1 cellular context compared by ENCODE assay signal in the genomic region with DNA sequence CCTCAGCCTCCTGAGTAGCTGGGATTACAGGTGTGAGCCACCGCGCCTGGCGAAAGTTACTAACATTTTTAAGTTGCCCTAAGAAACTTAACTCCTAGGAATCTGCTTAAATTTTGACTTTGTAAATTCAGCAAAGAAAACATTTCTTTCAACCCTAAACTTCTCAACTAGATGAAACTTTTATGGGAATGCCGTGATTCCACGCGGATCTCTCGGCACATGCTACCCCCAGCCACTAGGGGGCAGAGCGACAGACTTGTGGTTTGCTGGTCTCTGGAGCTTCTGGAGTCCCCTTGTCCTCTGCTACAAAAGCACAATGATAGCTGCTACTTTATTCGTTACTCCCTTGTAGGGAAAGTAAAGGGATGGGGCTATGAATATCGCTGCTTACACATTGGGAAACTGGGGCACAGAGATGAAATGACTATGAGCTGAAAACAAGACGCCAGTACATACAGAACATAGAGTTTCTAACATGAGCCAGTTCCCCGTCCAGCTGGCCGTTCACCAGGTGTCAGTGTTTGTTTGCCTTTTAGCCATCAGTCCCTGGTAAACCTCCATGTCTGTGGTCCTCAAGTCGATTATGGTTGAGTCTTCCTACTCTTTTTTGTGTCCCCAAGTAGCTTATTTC.
TF ChIP-seq lines count a peak whose summit lies in the region.

No MANE protein-coding gene starts in this region.

TF ChIP-seq in K562, 482 proteins besides CTCF, POLR2A, EP300 and RAD21 (continued from another document):
- TF ChIP-seq, protein P1, sequence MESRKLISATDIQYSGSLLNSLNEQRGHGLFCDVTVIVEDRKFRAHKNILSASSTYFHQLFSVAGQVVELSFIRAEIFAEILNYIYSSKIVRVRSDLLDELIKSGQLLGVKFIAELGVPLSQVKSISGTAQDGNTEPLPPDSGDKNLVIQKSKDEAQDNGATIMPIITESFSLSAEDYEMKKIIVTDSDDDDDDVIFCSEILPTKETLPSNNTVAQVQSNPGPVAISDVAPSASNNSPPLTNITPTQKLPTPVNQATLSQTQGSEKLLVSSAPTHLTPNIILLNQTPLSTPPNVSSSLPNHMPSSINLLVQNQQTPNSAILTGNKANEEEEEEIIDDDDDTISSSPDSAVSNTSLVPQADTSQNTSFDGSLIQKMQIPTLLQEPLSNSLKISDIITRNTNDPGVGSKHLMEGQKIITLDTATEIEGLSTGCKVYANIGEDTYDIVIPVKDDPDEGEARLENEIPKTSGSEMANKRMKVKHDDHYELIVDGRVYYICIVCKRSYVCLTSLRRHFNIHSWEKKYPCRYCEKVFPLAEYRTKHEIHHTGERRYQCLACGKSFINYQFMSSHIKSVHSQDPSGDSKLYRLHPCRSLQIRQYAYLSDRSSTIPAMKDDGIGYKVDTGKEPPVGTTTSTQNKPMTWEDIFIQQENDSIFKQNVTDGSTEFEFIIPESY (CRISPR knock-in tag; IDR thresholded peaks at IDR 0.05), result peak; percentile 67; the same call in 1 of the 2 replicates
- TF ChIP-seq, protein P2, sequence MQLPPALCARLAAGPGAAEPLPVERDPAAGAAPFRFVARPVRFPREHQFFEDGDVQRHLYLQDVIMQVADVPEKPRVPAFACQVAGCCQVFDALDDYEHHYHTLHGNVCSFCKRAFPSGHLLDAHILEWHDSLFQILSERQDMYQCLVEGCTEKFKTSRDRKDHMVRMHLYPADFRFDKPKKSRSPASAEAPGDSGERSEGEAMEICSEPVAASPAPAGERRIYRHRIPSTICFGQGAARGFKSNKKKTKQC (CRISPR knock-in tag; IDR thresholded peaks at IDR 0.05), result no peak
- TF ChIP-seq ZNF75A (CRISPR knock-in tag; IDR thresholded peaks at IDR 0.05), result no peak
- no peak for TF ChIP-seq SNRNP70 (optimal IDR thresholded peaks at IDR 0.05; ENCODE audit: low read depth, low read length)
- TF ChIP-seq, protein P3, sequence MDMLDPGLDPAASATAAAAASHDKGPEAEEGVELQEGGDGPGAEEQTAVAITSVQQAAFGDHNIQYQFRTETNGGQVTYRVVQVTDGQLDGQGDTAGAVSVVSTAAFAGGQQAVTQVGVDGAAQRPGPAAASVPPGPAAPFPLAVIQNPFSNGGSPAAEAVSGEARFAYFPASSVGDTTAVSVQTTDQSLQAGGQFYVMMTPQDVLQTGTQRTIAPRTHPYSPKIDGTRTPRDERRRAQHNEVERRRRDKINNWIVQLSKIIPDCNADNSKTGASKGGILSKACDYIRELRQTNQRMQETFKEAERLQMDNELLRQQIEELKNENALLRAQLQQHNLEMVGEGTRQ (CRISPR knock-in tag; IDR thresholded peaks at IDR 0.05), result no peak
- TF ChIP-seq, protein P4, sequence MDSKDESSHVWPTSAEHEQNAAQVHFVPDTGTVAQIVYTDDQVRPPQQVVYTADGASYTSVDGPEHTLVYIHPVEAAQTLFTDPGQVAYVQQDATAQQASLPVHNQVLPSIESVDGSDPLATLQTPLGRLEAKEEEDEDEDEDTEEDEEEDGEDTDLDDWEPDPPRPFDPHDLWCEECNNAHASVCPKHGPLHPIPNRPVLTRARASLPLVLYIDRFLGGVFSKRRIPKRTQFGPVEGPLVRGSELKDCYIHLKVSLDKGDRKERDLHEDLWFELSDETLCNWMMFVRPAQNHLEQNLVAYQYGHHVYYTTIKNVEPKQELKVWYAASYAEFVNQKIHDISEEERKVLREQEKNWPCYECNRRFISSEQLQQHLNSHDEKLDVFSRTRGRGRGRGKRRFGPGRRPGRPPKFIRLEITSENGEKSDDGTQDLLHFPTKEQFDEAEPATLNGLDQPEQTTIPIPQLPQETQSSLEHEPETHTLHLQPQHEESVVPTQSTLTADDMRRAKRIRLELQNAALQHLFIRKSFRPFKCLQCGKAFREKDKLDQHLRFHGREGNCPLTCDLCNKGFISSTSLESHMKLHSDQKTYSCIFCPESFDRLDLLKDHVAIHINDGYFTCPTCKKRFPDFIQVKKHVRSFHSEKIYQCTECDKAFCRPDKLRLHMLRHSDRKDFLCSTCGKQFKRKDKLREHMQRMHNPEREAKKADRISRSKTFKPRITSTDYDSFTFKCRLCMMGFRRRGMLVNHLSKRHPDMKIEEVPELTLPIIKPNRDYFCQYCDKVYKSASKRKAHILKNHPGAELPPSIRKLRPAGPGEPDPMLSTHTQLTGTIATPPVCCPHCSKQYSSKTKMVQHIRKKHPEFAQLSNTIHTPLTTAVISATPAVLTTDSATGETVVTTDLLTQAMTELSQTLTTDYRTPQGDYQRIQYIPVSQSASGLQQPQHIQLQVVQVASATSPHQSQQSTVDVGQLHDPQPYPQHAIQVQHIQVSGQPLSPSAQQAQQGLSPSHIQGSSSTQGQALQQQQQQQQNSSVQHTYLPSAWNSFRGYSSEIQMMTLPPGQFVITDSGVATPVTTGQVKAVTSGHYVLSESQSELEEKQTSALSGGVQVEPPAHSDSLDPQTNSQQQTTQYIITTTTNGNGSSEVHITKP (IDR thresholded peaks at IDR 0.05; ENCODE audit: partially characterized antibody), result no peak
- no peak for TF ChIP-seq RBM34 (IDR thresholded peaks at IDR 0.05; ENCODE audit: borderline replicate concordance, insufficient read depth, low read length)
- TF ChIP-seq, protein P5, sequence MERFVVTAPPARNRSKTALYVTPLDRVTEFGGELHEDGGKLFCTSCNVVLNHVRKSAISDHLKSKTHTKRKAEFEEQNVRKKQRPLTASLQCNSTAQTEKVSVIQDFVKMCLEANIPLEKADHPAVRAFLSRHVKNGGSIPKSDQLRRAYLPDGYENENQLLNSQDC (CRISPR knock-in tag; IDR thresholded peaks at IDR 0.05), result no peak
- no peak for TF ChIP-seq KDM4B (IDR thresholded peaks at IDR 0.05; ENCODE audit: borderline replicate concordance in 2 of 2, low read depth in 1 of 2)
- no peak for TF ChIP-seq MED1 (CRISPR knock-in tag; IDR thresholded peaks at IDR 0.05; ENCODE audit: borderline replicate concordance)
- TF ChIP-seq, protein P6, sequence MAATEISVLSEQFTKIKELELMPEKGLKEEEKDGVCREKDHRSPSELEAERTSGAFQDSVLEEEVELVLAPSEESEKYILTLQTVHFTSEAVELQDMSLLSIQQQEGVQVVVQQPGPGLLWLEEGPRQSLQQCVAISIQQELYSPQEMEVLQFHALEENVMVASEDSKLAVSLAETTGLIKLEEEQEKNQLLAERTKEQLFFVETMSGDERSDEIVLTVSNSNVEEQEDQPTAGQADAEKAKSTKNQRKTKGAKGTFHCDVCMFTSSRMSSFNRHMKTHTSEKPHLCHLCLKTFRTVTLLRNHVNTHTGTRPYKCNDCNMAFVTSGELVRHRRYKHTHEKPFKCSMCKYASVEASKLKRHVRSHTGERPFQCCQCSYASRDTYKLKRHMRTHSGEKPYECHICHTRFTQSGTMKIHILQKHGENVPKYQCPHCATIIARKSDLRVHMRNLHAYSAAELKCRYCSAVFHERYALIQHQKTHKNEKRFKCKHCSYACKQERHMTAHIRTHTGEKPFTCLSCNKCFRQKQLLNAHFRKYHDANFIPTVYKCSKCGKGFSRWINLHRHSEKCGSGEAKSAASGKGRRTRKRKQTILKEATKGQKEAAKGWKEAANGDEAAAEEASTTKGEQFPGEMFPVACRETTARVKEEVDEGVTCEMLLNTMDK (IDR thresholded peaks at IDR 0.05; ENCODE audit: borderline replicate concordance, insufficient read depth, low read depth, low read length, poor library complexity, severe bottlenecking), result peak; percentile 50
- TF ChIP-seq, protein P7, sequence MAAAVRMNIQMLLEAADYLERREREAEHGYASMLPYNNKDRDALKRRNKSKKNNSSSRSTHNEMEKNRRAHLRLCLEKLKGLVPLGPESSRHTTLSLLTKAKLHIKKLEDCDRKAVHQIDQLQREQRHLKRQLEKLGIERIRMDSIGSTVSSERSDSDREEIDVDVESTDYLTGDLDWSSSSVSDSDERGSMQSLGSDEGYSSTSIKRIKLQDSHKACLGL (CRISPR knock-in tag; IDR thresholded peaks at IDR 0.05; ENCODE audit: borderline replicate concordance, poor library complexity, severe bottlenecking), result no peak
- TF ChIP-seq TCF7L2 (IDR thresholded peaks at IDR 0.05; ENCODE audit: low read depth, low read length), result no peak
- TF ChIP-seq SMC3 (conservative IDR thresholded peaks at IDR 0.05; ENCODE audit: insufficient read depth, low read depth, low read length), result peak; percentile 50; the same call in 1 of the 2 replicates
- TF ChIP-seq BCOR (IDR thresholded peaks at IDR 0.05), result no peak
- TF ChIP-seq HDAC6 (IDR thresholded peaks at IDR 0.05; ENCODE audit: low read depth, low read length), result no peak
- TF ChIP-seq, protein P8, sequence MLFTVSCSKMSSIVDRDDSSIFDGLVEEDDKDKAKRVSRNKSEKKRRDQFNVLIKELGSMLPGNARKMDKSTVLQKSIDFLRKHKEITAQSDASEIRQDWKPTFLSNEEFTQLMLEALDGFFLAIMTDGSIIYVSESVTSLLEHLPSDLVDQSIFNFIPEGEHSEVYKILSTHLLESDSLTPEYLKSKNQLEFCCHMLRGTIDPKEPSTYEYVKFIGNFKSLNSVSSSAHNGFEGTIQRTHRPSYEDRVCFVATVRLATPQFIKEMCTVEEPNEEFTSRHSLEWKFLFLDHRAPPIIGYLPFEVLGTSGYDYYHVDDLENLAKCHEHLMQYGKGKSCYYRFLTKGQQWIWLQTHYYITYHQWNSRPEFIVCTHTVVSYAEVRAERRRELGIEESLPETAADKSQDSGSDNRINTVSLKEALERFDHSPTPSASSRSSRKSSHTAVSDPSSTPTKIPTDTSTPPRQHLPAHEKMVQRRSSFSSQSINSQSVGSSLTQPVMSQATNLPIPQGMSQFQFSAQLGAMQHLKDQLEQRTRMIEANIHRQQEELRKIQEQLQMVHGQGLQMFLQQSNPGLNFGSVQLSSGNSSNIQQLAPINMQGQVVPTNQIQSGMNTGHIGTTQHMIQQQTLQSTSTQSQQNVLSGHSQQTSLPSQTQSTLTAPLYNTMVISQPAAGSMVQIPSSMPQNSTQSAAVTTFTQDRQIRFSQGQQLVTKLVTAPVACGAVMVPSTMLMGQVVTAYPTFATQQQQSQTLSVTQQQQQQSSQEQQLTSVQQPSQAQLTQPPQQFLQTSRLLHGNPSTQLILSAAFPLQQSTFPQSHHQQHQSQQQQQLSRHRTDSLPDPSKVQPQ (CRISPR knock-in tag; IDR thresholded peaks at IDR 0.05; ENCODE audit: borderline replicate concordance), result no peak
